In genomic region chr11:30015725-30016449, GRCh38 we compare ENCODE assay signal across 15 cellular contexts. TPM values are rescaled to one million over a fixed set of nuclear protein-coding genes. Genes with fewer than 3 reads are reported as not detected.
DNase-seq lines count a peak whose midpoint lies in the region; ATAC-seq and TF ChIP-seq lines count a peak whose summit lies in the region.
"Had no signal": no experiment of that assay in that cellular context is flagged by ENCODE, and none has a peak within 500 bp of the region (broad histone marks: within the 10 kb centered on the region; RNA-seq: fewer than 3 reads in every experiment).

No MANE protein-coding gene starts in this region.

- DNase-seq in Right ventricle myocardium inferior (ENCODE audit: missing footprints), result peak; percentile 26
- DNase-seq in cardiac septum (ENCODE audit: low spot score), result no peak
- DNase-seq in fibroblast of pulmonary artery (ENCODE audit: low read depth), result no peak
- no peak for DNase-seq in NCI-H1436 (lab: John Stamatoyannopoulos, UW)
- DNase-seq in SHP77 treated with DMSO at 0.1 percent for 48 hours (lab: John Stamatoyannopoulos, UW), result no peak
- DNase-seq: activated naive CD4-positive, alpha-beta T cell treated with anti-CD3 and anti-CD28 coated beads, Interleukin-2, amount 50 U/mL, for 16 hours; effector memory CD4-positive, alpha-beta T cell; NCI-H2029; T-helper 1 cell had no signal

- no peak for TF ChIP-seq CTCF in fibroblast of pulmonary artery (IDR thresholded peaks at IDR 0.05; ENCODE audit: low read length, missing control alignments)

- peak overlapping the region; percentile 52 for H3K4me3 ChIP-seq in fibroblast of pulmonary artery (replicated peaks; ENCODE audit: low read depth, low read length)
- peak overlapping the region; percentile 32 for H3K4me3 ChIP-seq in mesodermal cell (ENCODE audit: extremely low read depth, insufficient read depth, low read length, poor library complexity, severe bottlenecking)
- H3K4me3 ChIP-seq: GM12878 had no signal

- peaks cover 12% of the 10 kb centered on the region for H3K4me1 ChIP-seq in mesodermal cell (ENCODE audit: control insufficient read depth, insufficient read depth, low read length, poor library complexity, severe bottlenecking)

- no peaks in the 10 kb centered on the region for H3K9me3 ChIP-seq in mesodermal cell (ENCODE audit: control insufficient read depth, low read length)

- H3K36me3 ChIP-seq in mesodermal cell (ENCODE audit: control insufficient read depth, insufficient read depth, low read length), result no peaks in the 10 kb centered on the region

- 3 to 4% methylated on average over 19 to 28 of the region's 33 CpGs for WGBS in mesodermal cell (ENCODE audit: insufficient coverage in 2 of 2), 2 experiments

- ATAC-seq in Right ventricle myocardium inferior (no peak), GM21360 (IDR thresholded peaks at IDR 0.05; ENCODE audit: unreplicated experiment) (no peak), GM19397 (IDR thresholded peaks at IDR 0.05; ENCODE audit: unreplicated experiment) (no peak)
- ATAC-seq: activated CD4-positive, CD25-positive, alpha-beta regulatory T cell treated with anti-CD3 and anti-CD28 coated beads, Interleukin-2, amount 50 U/mL, for 24 hours; GM12878 had no signal

- intact Hi-C loops in Right ventricle myocardium inferior (cut with DNase I), result no loop called here
- intact Hi-C loops in cardiac septum (cut with DNase I), result loop anchor here (10.0 kb wide), 1 partner anchor 241 kb away; no protein-coding TSS in a partner anchor

- no peak overlapping the region for H3K27ac ChIP-seq in mesodermal cell (ENCODE audit: low read depth, low read length, severe bottlenecking)

RNA-seq across cellular contexts. Expression of gene KCNA4, which starts 0.9 kb away (rescaled TPM):
- total RNA-seq in Right ventricle myocardium inferior (1.9 TPM), cardiac septum (15.6 TPM)
- not detected for polyA plus RNA-seq in mesodermal cell (2013, experiment 1 of 2)
- polyA plus RNA-seq in mesodermal cell (2013, experiment 2 of 2), result 0.10 TPM
- total RNA-seq: fibroblast of villous mesenchyme, GM12878 had no signal
- polyA plus RNA-seq: GM12878 had no signal
